In the genomic region with DNA sequence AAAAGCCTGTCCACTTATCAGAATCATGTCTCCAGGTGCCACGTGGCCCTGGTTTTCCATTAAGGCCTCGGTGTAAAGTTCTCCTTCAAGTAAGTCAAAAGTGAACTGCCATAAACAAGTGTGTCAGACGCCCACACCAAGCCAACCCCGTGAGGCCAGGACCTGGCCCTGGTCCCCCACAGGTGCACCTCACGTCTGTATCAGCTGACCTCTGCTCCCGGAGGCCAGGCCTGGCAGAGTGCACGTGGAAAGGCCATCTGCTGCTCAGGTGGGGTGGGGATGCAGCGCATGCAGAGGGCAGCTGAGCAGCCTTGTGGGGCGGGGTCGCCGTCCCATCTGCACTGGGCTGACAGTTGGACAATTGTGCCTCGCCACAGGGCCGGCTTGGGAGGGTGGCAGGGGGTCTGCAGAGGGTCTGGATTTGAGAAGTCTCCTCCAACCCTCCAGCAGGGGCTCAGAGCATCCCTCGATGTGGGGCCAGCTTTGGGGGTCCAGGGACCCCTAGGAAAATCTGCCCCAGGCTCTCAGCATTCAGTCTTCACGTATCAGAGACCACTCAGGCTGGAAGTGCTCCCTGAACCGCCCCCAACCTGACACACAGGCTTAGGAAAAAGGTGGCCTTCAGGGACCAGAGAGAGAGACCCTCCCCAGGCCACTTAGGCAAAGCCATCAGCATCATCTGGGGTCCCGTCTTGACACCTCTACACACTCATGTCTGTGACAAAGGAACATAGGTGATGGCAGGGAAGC, we compare ENCODE assay signal across 12 cellular contexts. TPM values are rescaled to one million over a fixed set of nuclear protein-coding genes. Genes with fewer than 3 reads are reported as not detected.
A peak's percentile ranks its signal among the peaks of the same experiment; 100 is the strongest.
DNase-seq lines count a peak whose midpoint lies in the region; ATAC-seq and TF ChIP-seq lines count a peak whose summit lies in the region.
"Had no signal": no experiment of that assay in that cellular context is flagged by ENCODE, and none has a peak within 500 bp of the region (broad histone marks: within the 10 kb centered on the region; RNA-seq: fewer than 3 reads in every experiment).

No MANE protein-coding gene starts in this region.

- no peaks in the 10 kb centered on the region for H3K27me3 Mint-ChIP-seq in activated CD4-positive, alpha-beta T cell treated with anti-CD3 and anti-CD28 coated beads, Interleukin-2, amount 10 ng/mL, durations not matched to agents 24 days and 14 days
- H3K27me3 Mint-ChIP-seq: stimulated activated naive CD8-positive, alpha-beta T cell treated with anti-CD3 and anti-CD28 coated beads, Interleukin-15, Interleukin-2, amounts not matched to agents 100 ng/mL and 50 ng/mL, for 24 hours had no signal

- peaks cover 13% of the 10 kb centered on the region for H3K4me1 Mint-ChIP-seq in activated CD4-positive, alpha-beta T cell treated with anti-CD3 and anti-CD28 coated beads, Interleukin-2, amount 10 ng/mL, durations not matched to agents 24 days and 14 days

- H3K4me3 ChIP-seq in left lung (no peak overlapping the region), thoracic aorta (no peak overlapping the region)
- H3K4me3 ChIP-seq: A549 had no signal

- DNase-seq in activated CD4-positive, alpha-beta T cell treated with anti-CD3 and anti-CD28 coated beads, Interleukin-2, amount 10 ng/mL, durations not matched to agents 24 days and 14 days: no peak
- no peak for DNase-seq in activated CD4-positive, alpha-beta T cell treated with anti-CD3 and anti-CD28 coated beads, Interleukin-2, amount 50 U/mL, for 1 hour
- peak; percentile 9 for DNase-seq in activated naive CD4-positive, alpha-beta T cell treated with anti-CD3 and anti-CD28 coated beads, Interleukin-2, amount 50 U/mL, for 16 hours
- DNase-seq in left lung (peak; percentile 30 to 79), thoracic aorta (ENCODE audit: low spot score) (peak; percentile 1), Ammon's horn (ENCODE audit: low spot score) (no peak)
- DNase-seq: Karpas-422, NCI-H2171 had no signal

- H3K36me3 ChIP-seq in left lung: peaks cover 0 to 25% of the 10 kb centered on the region in 2 donors
- H3K36me3 ChIP-seq in thoracic aorta: no peaks in the 10 kb centered on the region

- TF ChIP-seq CTCF in left lung (IDR thresholded peaks at IDR 0.05) (no peak), thoracic aorta (IDR thresholded peaks at IDR 0.05) (no peak)

- no peaks in the 10 kb centered on the region for H3K9me3 Mint-ChIP-seq in activated CD4-positive, alpha-beta T cell treated with anti-CD3 and anti-CD28 coated beads, Interleukin-2, amount 10 ng/mL, durations not matched to agents 24 days and 14 days
- H3K9me3 Mint-ChIP-seq: stimulated activated naive CD8-positive, alpha-beta T cell treated with anti-CD3 and anti-CD28 coated beads, Interleukin-15, Interleukin-2, amounts not matched to agents 100 ng/mL and 50 ng/mL, for 24 hours had no signal

- no peaks in the 10 kb centered on the region for H3K27me3 ChIP-seq in left lung
- H3K27me3 ChIP-seq in thoracic aorta (replicated peaks; ENCODE audit: insufficient read depth): no peaks in the 10 kb centered on the region

- H3K27ac Mint-ChIP-seq in activated CD4-positive, alpha-beta T cell treated with anti-CD3 and anti-CD28 coated beads, Interleukin-2, amount 10 ng/mL, durations not matched to agents 24 days and 14 days: no peak overlapping the region
- H3K27ac Mint-ChIP-seq: stimulated activated naive CD8-positive, alpha-beta T cell treated with anti-CD3 and anti-CD28 coated beads, Interleukin-15, Interleukin-2, amounts not matched to agents 100 ng/mL and 50 ng/mL, for 24 hours had no signal

- intact Hi-C loops in activated CD4-positive, alpha-beta T cell treated with anti-CD3 and anti-CD28 coated beads, Interleukin-2, amount 10 ng/mL, durations not matched to agents 24 days and 14 days (cut with micrococcal nuclease): no loop called here
- intact Hi-C loops in left lung (cut with DNase I): no loop called here

- H3K36me3 Mint-ChIP-seq in activated CD4-positive, alpha-beta T cell treated with anti-CD3 and anti-CD28 coated beads, Interleukin-2, amount 10 ng/mL, durations not matched to agents 24 days and 14 days (ENCODE audit: low read depth): peaks cover 28% of the 10 kb centered on the region

- peak overlapping the region; percentile 84 for H3K4me3 Mint-ChIP-seq in activated CD4-positive, alpha-beta T cell treated with anti-CD3 and anti-CD28 coated beads, Interleukin-2, amount 10 ng/mL, durations not matched to agents 24 days and 14 days

- H3K9me3 ChIP-seq in left lung (no peaks in the 10 kb centered on the region), thoracic aorta (no peaks in the 10 kb centered on the region)
- H3K9me3 ChIP-seq: A549 had no signal

- H3K4me1 ChIP-seq in left lung (peaks cover 0 to 53% of the 10 kb centered on the region in 2 donors), thoracic aorta (ENCODE audit: control insufficient read depth in 1 of 2, low read depth in 2 of 2) (peaks cover 9 to 15% of the 10 kb centered on the region in 2 donors)

- ATAC-seq in left lung (no peak), thoracic aorta (ENCODE audit: insufficient number of reproducible peaks, low FRiP score, low read depth) (no peak), GM21381 (IDR thresholded peaks at IDR 0.05; ENCODE audit: unreplicated experiment) (no peak), HG02884 (IDR thresholded peaks at IDR 0.05; ENCODE audit: unreplicated experiment) (no peak)
- ATAC-seq: A549 had no signal

- H3K27ac ChIP-seq in left lung (no peak overlapping the region), thoracic aorta (no peak overlapping the region)
- H3K27ac ChIP-seq: A549 had no signal

RNA-seq across cellular contexts. Expression of a gene that starts 3.0 kb away (rescaled TPM):
- 100 and 102 TPM in 2 replicates for total RNA-seq in activated CD4-positive, alpha-beta T cell treated with anti-CD3 and anti-CD28 coated beads, Interleukin-2, amount 10 ng/mL, durations not matched to agents 24 days and 14 days
- total RNA-seq in left lung (10 to 100 TPM; 32.7 to 50.4 TPM), thoracic aorta (1 to 10 TPM; 4.7 to 6.1 TPM)

Comparison
In these comparisons a context has a peak if more than half of its experiments do, and no peak if none do; other contexts are left out.
1. DNase-seq: peak in activated naive CD4-positive, alpha-beta T cell treated with anti-CD3 and anti-CD28 coated beads, Interleukin-2, amount 50 U/mL, for 16 hours (single experiment), left lung (2 of 2) and thoracic aorta (single experiment); none in activated CD4-positive, alpha-beta T cell treated with anti-CD3 and anti-CD28 coated beads, Interleukin-2, amount 10 ng/mL, durations not matched to agents 24 days and 14 days (single experiment), activated CD4-positive, alpha-beta T cell treated with anti-CD3 and anti-CD28 coated beads, Interleukin-2, amount 50 U/mL, for 1 hour (single experiment) and Ammon's horn (single experiment).
2. RNA of a gene that starts 3.0 kb away (total RNA-seq): 100 to 102 TPM in activated CD4-positive, alpha-beta T cell treated with anti-CD3 and anti-CD28 coated beads, Interleukin-2, amount 10 ng/mL, durations not matched to agents 24 days and 14 days and 32.7 to 50.4 TPM in left lung; 4.7 to 6.1 TPM in thoracic aorta; every median in the first group is over 4 times any median in the second.